9 cellular contexts compared by ENCODE assay signal in the genomic region with DNA sequence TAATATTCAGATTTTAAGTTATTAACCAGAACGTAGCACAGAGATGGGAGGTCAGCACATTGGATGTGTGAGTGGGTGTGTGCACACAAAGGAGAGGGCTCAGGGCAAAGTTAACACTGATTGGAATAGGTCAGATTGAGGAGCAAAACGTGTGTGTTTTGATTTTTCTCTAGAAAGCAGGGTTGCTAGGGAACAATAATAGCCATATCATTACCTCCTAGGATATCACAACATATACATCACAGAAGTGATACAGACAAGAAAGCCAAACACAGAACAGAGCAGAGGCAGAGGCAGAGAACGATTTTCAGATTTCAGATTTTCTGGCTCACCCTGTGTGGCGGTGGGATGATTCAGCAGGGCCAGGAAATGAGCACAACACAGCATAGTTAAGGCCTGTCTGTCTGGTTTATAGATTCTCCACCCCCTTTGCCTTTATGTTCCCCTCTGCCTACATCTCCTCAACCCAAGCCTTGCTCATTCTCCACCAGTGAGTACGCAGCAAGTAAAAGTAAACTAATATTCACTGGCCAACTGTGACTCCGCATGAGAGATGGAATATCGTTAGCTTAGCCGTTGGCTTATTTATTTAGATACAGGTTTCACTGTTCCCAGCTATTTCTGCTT.
DNase-seq lines count a peak whose midpoint lies in the region; ATAC-seq, FAIRE-seq and TF ChIP-seq lines count a peak whose summit lies in the region.
"Had no signal": no experiment of that assay in that cellular context is flagged by ENCODE, and none has a peak within 500 bp of the region (broad histone marks: within the 10 kb centered on the region; RNA-seq: fewer than 3 reads in every experiment).

No MANE protein-coding gene starts in this region.

- H3K27me3 Mint-ChIP-seq in astrocyte (ENCODE audit: low read depth, unreplicated experiment), result no peaks in the 10 kb centered on the region
- no peaks in the 10 kb centered on the region for H3K27me3 Mint-ChIP-seq in mesothelial cell of epicardium (ENCODE audit: low read depth)

- peaks cover 3% of the 10 kb centered on the region for H3K36me3 Mint-ChIP-seq in astrocyte (ENCODE audit: low read depth, unreplicated experiment)
- H3K36me3 Mint-ChIP-seq in mesothelial cell of epicardium, result no peaks in the 10 kb centered on the region

- peak; percentile 80 for DNase-seq in AG08396 (ENCODE audit: low spot score)
- DNase-seq in astrocyte (ENCODE audit: low read depth), result peak; percentile 97
- no peak for DNase-seq in mesothelial cell of epicardium (ENCODE audit: low spot score in 2 of 2, unreplicated experiment in 2 of 2)
- no peak for DNase-seq in mucosa of gallbladder (ENCODE audit: low spot score)
- no peak for DNase-seq in DMS 273 (lab: John Stamatoyannopoulos, UW; ENCODE audit: unreplicated experiment)
- DNase-seq: left cardiac atrium had no signal

- H3K27me3 ChIP-seq in astrocyte (ENCODE audit: insufficient read depth, low read length), result no peaks in the 10 kb centered on the region

- ATAC-seq in HG03196 (IDR thresholded peaks at IDR 0.05; ENCODE audit: unreplicated experiment), result no peak
- no peak for ATAC-seq in HG03571 (IDR thresholded peaks at IDR 0.05; ENCODE audit: unreplicated experiment)

- H4K20me1 ChIP-seq in astrocyte (ENCODE audit: insufficient read depth, low read length), result no peaks in the 10 kb centered on the region

- H3K4me3 ChIP-seq in HEK293 (ENCODE audit: low read depth, low read length), result no peak overlapping the region
- peak overlapping the region; percentile 34 for H3K4me3 ChIP-seq in astrocyte (ENCODE audit: insufficient read depth, low read depth, low read length)

- CTCF ChIA-PET in HEK293 (lab: Yijun Ruan, JAX), result no interaction called here

- peak overlapping the region; percentile 65 for H3K27ac ChIP-seq in HEK293 (ENCODE audit: extremely low read depth, low read depth, low read length)
- peak overlapping the region; percentile 89 for H3K27ac ChIP-seq in astrocyte (ENCODE audit: low read depth, low read length)

- H3K9me3 ChIP-seq in HEK293 (ENCODE audit: control insufficient read depth, insufficient read depth, low read depth, low read length), result no peaks in the 10 kb centered on the region
- H3K9me3 ChIP-seq in astrocyte (ENCODE audit: insufficient read depth, low read depth, low read length), result no peaks in the 10 kb centered on the region

- H3K9me3 Mint-ChIP-seq in astrocyte (ENCODE audit: unreplicated experiment) (no peaks in the 10 kb centered on the region), mesothelial cell of epicardium (no peaks in the 10 kb centered on the region)

- H3K4me2 ChIP-seq in astrocyte (ENCODE audit: low read length), result peak overlapping the region; percentile 78

- H2AFZ ChIP-seq in astrocyte (ENCODE audit: low read depth, low read length), result peak overlapping the region; percentile 56

- H3K4me1 ChIP-seq in HEK293 (ENCODE audit: control insufficient read depth, insufficient read depth, low read length) (peaks cover 25% of the 10 kb centered on the region), astrocyte (ENCODE audit: insufficient read depth, low read length) (peaks cover 49% of the 10 kb centered on the region)

- POLR2A ChIA-PET in HEK293 (lab: Yijun Ruan, JAX), result no interaction called here

- peak overlapping the region; percentile 92 for H3K27ac Mint-ChIP-seq in astrocyte (ENCODE audit: unreplicated experiment)
- peak overlapping the region; percentile 70 for H3K27ac Mint-ChIP-seq in mesothelial cell of epicardium

- FAIRE-seq in astrocyte (lab: Jason Lieb, UNC), result peak; percentile 49

- TF ChIP-seq CTCF in HEK293 (tag by site-specific recombination; IDR thresholded peaks at IDR 0.05), result no peak
- TF ChIP-seq CTCF in astrocyte (IDR thresholded peaks at IDR 0.05; ENCODE audit: insufficient read depth, low read depth, low read length), result no peak
- no peak for TF ChIP-seq CTCF in mesothelial cell of epicardium (IDR thresholded peaks at IDR 0.05; ENCODE audit: unreplicated experiment)

- H3K9ac ChIP-seq in astrocyte (ENCODE audit: low read length), result peak overlapping the region; percentile 76

- H3K36me3 ChIP-seq in HEK293 (ENCODE audit: control insufficient read depth in 2 of 2, insufficient read depth in 1 of 2, low read length in 2 of 2) (no peaks in the 10 kb centered on the region), astrocyte (ENCODE audit: insufficient read depth, low read length) (no peaks in the 10 kb centered on the region)

- H3K4me1 Mint-ChIP-seq in astrocyte (ENCODE audit: low read depth, unreplicated experiment), result peaks cover 42% of the 10 kb centered on the region
- H3K4me1 Mint-ChIP-seq in mesothelial cell of epicardium, result peaks cover 51% of the 10 kb centered on the region

- H3K4me3 Mint-ChIP-seq in astrocyte (ENCODE audit: unreplicated experiment) (peak overlapping the region; percentile 34), mesothelial cell of epicardium (no peak overlapping the region)

- H3K79me2 ChIP-seq in astrocyte (ENCODE audit: insufficient read depth, low read length), result no peaks in the 10 kb centered on the region

TF ChIP-seq in HEK293, 187 proteins besides CTCF, POLR2A, EP300 and RAD21 (continues in another document):
- TF ChIP-seq ZIC2 (tag by site-specific recombination; IDR thresholded peaks at IDR 0.05), result peak; percentile 83
- no peak for TF ChIP-seq ZNF76 (tag by site-specific recombination; IDR thresholded peaks at IDR 0.05; ENCODE audit: borderline replicate concordance, low read depth)
- no peak for TF ChIP-seq ZNF561 (tag by site-specific recombination; IDR thresholded peaks at IDR 0.05; ENCODE audit: borderline replicate concordance)
- TF ChIP-seq, protein P1, sequence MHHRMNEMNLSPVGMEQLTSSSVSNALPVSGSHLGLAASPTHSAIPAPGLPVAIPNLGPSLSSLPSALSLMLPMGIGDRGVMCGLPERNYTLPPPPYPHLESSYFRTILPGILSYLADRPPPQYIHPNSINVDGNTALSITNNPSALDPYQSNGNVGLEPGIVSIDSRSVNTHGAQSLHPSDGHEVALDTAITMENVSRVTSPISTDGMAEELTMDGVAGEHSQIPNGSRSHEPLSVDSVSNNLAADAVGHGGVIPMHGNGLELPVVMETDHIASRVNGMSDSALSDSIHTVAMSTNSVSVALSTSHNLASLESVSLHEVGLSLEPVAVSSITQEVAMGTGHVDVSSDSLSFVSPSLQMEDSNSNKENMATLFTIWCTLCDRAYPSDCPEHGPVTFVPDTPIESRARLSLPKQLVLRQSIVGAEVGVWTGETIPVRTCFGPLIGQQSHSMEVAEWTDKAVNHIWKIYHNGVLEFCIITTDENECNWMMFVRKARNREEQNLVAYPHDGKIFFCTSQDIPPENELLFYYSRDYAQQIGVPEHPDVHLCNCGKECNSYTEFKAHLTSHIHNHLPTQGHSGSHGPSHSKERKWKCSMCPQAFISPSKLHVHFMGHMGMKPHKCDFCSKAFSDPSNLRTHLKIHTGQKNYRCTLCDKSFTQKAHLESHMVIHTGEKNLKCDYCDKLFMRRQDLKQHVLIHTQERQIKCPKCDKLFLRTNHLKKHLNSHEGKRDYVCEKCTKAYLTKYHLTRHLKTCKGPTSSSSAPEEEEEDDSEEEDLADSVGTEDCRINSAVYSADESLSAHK (tag by site-specific recombination; IDR thresholded peaks at IDR 0.05), result no peak
- TF ChIP-seq FEZF1 (tag by site-specific recombination; IDR thresholded peaks at IDR 0.05), result peak; percentile 88
- no peak for TF ChIP-seq ZNF473 (tag by site-specific recombination; IDR thresholded peaks at IDR 0.05)
- TF ChIP-seq OSR2 (tag by site-specific recombination; IDR thresholded peaks at IDR 0.05), result no peak
- peak; percentile 53 for TF ChIP-seq ZNF146 (tag by site-specific recombination; IDR thresholded peaks at IDR 0.05)
- TF ChIP-seq, protein P2, sequence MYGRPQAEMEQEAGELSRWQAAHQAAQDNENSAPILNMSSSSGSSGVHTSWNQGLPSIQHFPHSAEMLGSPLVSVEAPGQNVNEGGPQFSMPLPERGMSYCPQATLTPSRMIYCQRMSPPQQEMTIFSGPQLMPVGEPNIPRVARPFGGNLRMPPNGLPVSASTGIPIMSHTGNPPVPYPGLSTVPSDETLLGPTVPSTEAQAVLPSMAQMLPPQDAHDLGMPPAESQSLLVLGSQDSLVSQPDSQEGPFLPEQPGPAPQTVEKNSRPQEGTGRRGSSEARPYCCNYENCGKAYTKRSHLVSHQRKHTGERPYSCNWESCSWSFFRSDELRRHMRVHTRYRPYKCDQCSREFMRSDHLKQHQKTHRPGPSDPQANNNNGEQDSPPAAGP (tag by site-specific recombination; IDR thresholded peaks at IDR 0.05), result peak; percentile 62; the same call in 1 of the 2 replicates
- TF ChIP-seq, protein P3, sequence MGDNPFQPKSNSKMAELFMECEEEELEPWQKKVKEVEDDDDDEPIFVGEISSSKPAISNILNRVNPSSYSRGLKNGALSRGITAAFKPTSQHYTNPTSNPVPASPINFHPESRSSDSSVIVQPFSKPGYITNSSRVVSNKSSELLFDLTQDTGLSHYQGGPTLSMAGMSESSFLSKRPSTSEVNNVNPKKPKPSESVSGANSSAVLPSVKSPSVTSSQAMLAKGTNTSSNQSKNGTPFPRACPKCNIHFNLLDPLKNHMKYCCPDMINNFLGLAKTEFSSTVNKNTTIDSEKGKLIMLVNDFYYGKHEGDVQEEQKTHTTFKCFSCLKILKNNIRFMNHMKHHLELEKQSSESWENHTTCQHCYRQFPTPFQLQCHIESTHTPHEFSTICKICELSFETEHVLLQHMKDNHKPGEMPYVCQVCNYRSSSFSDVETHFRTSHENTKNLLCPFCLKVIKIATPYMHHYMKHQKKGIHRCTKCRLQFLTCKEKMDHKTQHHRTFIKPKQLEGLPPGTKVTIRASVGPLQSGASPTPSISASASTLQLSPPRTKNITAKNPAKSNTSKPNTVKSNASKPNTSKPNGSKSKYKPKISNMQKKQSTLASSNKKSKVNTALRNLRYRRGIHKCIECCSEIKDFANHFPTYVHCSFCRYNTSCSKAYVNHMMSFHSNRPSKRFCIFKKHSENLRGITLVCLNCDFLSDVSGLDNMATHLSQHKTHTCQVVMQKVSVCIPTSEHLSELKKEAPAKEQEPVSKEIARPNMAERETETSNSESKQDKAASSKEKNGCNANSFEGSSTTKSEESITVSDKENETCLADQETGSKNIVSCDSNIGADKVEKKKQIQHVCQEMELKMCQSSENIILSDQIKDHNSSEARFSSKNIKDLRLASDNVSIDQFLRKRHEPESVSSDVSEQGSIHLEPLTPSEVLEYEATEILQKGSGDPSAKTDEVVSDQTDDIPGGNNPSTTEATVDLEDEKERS (tag by site-specific recombination; IDR thresholded peaks at IDR 0.05), result no peak
- TF ChIP-seq ZNF404 (tag by site-specific recombination; IDR thresholded peaks at IDR 0.05), result no peak
- TF ChIP-seq ZNF660 (tag by site-specific recombination; IDR thresholded peaks at IDR 0.05), result peak; percentile 24; the same call in 1 of the 2 replicates
- TF ChIP-seq KLF7 (tag by site-specific recombination; IDR thresholded peaks at IDR 0.05; ENCODE audit: borderline replicate concordance), result no peak
- no peak for TF ChIP-seq BCL11A (tag by site-specific recombination; IDR thresholded peaks at IDR 0.05; ENCODE audit: low read depth)

Comparison
In these comparisons a context has a peak if more than half of its experiments do, and no peak if none do; other contexts are left out.
1. DNase-seq: peak in AG08396 (single experiment) and astrocyte (single experiment); none in mesothelial cell of epicardium (0 of 2), mucosa of gallbladder (single experiment) and DMS 273 (single experiment).